Comparison of ENCODE assay signal across 22 cellular contexts in genomic region chr2:239703834-239704233, GRCh38.
A peak's percentile ranks its signal among the peaks of the same experiment; 100 is the strongest.
DNase-seq lines count a peak whose midpoint lies in the region; ATAC-seq, FAIRE-seq and TF ChIP-seq lines count a peak whose summit lies in the region.
"Had no signal": no experiment of that assay in that cellular context is flagged by ENCODE, and none has a peak within 500 bp of the region (broad histone marks: within the 10 kb centered on the region; RNA-seq: fewer than 3 reads in every experiment).

No MANE protein-coding gene starts in this region.

- no peak for TF ChIP-seq RAD21 in K562 (CRISPR knock-in tag; conservative IDR thresholded peaks at IDR 0.05 in 1 of 2, IDR thresholded peaks at IDR 0.05 in 1 of 2)

- no peak overlapping the region for H3K4me3 ChIP-seq in DND-41 (ENCODE audit: low read depth in 1 of 2, low read length in 2 of 2)
- no peak overlapping the region for H3K4me3 ChIP-seq in K562
- H3K4me3 ChIP-seq: A549; BLaER1 treated with 17β-estradiol and CSF1 and Interleukin-3, amounts not matched to agents 10 nM and 100 nM had no signal

- no peak overlapping the region for H3K4me2 ChIP-seq in DND-41 (ENCODE audit: insufficient read depth, low read length)
- no peak overlapping the region for H3K4me2 ChIP-seq in K562 (ENCODE audit: insufficient read depth, low read length)
- H3K4me2 ChIP-seq: A549; BLaER1 treated with 17β-estradiol and CSF1 and Interleukin-3, amounts not matched to agents 10 nM and 100 nM had no signal

- intact Hi-C loops in K562 (cut with micrococcal nuclease): no loop called here

- no TSS peak for BruUV-seq in K562 (replicated peaks; lab: Mats Ljungman, UMichigan)

- H3K9me3 ChIP-seq in DND-41 (ENCODE audit: insufficient read depth, low read length, severe bottlenecking): peaks cover 2% of the 10 kb centered on the region
- H3K9me3 ChIP-seq in K562 (replicated peaks; ENCODE audit: control insufficient read depth, insufficient read depth, low read depth, low read length): no peaks in the 10 kb centered on the region
- H3K9me3 ChIP-seq: Caco-2 had no signal

- no peaks in the 10 kb centered on the region for H4K20me1 ChIP-seq in DND-41 (ENCODE audit: insufficient read depth, low read length)
- H4K20me1 ChIP-seq in K562 (replicated peaks; ENCODE audit: control insufficient read depth, insufficient read depth, low read length): no peaks in the 10 kb centered on the region
- H4K20me1 ChIP-seq: BLaER1 treated with 17β-estradiol and CSF1 and Interleukin-3, amounts not matched to agents 10 nM and 100 nM had no signal

- TF ChIP-seq POLR2A in K562 (conservative IDR thresholded peaks at IDR 0.05): no peak

- no peaks in the 10 kb centered on the region for H3K4me1 ChIP-seq in DND-41 (ENCODE audit: insufficient read depth, low read length)
- no peaks in the 10 kb centered on the region for H3K4me1 ChIP-seq in K562 (replicated peaks in 1 of 2; ENCODE audit: control insufficient read depth in 2 of 2, insufficient read depth in 2 of 2, low read length in 2 of 2)
- H3K4me1 ChIP-seq: A549, Caco-2 had no signal

- H3K27me3 ChIP-seq in DND-41 (ENCODE audit: insufficient read depth, low read length, poor library complexity): no peaks in the 10 kb centered on the region
- H3K27me3 ChIP-seq in K562 (ENCODE audit: control insufficient read depth in 2 of 2, insufficient read depth in 2 of 2, low read length in 2 of 2): no peaks in the 10 kb centered on the region
- H3K27me3 ChIP-seq: BLaER1 treated with 17β-estradiol and CSF1 and Interleukin-3, amounts not matched to agents 10 nM and 100 nM had no signal

- WGBS in K562 (ENCODE audit: insufficient coverage, low coverage, missing lambda C conversion rate): 0% methylated on average over 3 of the region's 3 CpGs

- H2AFZ ChIP-seq in DND-41 (ENCODE audit: low read depth, low read length) (no peak overlapping the region), K562 (ENCODE audit: low read depth, low read length) (no peak overlapping the region)

- in situ Hi-C loops in K562 (cut with MboI): no loop called here

- H3K9ac ChIP-seq in DND-41 (ENCODE audit: low read depth, low read length) (no peak overlapping the region), K562 (ENCODE audit: insufficient read depth in 1 of 2, low read depth in 2 of 2, low read length in 2 of 2) (no peak overlapping the region)
- H3K9ac ChIP-seq: BLaER1 treated with 17β-estradiol and CSF1 and Interleukin-3, amounts not matched to agents 10 nM and 100 nM had no signal

- DNase-seq in DND-41 (peak; percentile 2), K562 (ENCODE audit: extremely low read depth in 1 of 4, low spot score in 3 of 4) (no peak), ureter (ENCODE audit: low spot score) (peak; percentile 9), NCI-H187 (lab: John Stamatoyannopoulos, UW) (no peak), HPDE6-E6E7 (ENCODE audit: extremely low spot score) (no peak)
- DNase-seq: AML-193; Caco-2; Calu3; CD4-positive, alpha-beta T cell; DMS 273 treated with DMSO at 0.1 percent for 48 hours; DMS153; DMS53; DMS79; GF-D8 had no signal

- no peaks in the 10 kb centered on the region for H3K79me2 ChIP-seq in DND-41 (ENCODE audit: insufficient read depth, low read length)
- H3K79me2 ChIP-seq in K562 (ENCODE audit: control insufficient read depth, insufficient read depth, low read length): no peaks in the 10 kb centered on the region

- no peak for FAIRE-seq in K562 (lab: Jason Lieb, UNC)
- FAIRE-seq: A549, G401.6, GM12891, GM19239 had no signal

- ATAC-seq in DND-41 (ENCODE audit: insufficient read depth, low read depth) (no peak), K562 (no peak)
- ATAC-seq: A549; CD8-positive, alpha-beta T cell had no signal

- TF ChIP-seq EP300 in K562 (IDR thresholded peaks at IDR 0.05; ENCODE audit: low read length): no peak

- CTCF ChIA-PET in K562 (lab: Yijun Ruan, JAX; ENCODE audit: low intra/inter-chr PET ratio): no interaction called here

- no peaks in the 10 kb centered on the region for H3K36me3 ChIP-seq in DND-41 (ENCODE audit: insufficient read depth, low read length)
- no peaks in the 10 kb centered on the region for H3K36me3 ChIP-seq in K562 (ENCODE audit: control insufficient read depth, insufficient read depth, low read length)
- H3K36me3 ChIP-seq: BLaER1 treated with 17β-estradiol and CSF1 and Interleukin-3, amounts not matched to agents 10 nM and 100 nM had no signal

- POLR2A ChIA-PET in K562 (lab: Yijun Ruan, JAX): no interaction called here

- no peak for TF ChIP-seq CTCF in DND-41 (IDR thresholded peaks at IDR 0.05; ENCODE audit: borderline replicate concordance, extremely low read depth, low read length, poor library complexity, severe bottlenecking)
- no peak for TF ChIP-seq CTCF in K562 (IDR thresholded peaks at IDR 0.05 in 2 of 3, conservative IDR thresholded peaks at IDR 0.05 in 1 of 3; ENCODE audit: insufficient read depth in 2 of 3, low read depth in 1 of 3, low read length in 3 of 3)

- no peaks in the 10 kb centered on the region for H3K9me1 ChIP-seq in K562 (ENCODE audit: control insufficient read depth, insufficient read depth, low read length)

- H3K27ac ChIP-seq in DND-41 (ENCODE audit: low read length) (no peak overlapping the region), K562 (ENCODE audit: extremely low read depth, low read depth, low read length) (no peak overlapping the region)
- H3K27ac ChIP-seq: 22Rv1; A549; BLaER1 treated with 17β-estradiol and CSF1 and Interleukin-3, amounts not matched to agents 10 nM and 100 nM; C4-2B had no signal

TF ChIP-seq in K562, 482 proteins besides CTCF, POLR2A, EP300 and RAD21:
- TF ChIP-seq ZNF507 (tag; conservative IDR thresholded peaks at IDR 0.05): peak; percentile 92
- no peak for TF ChIP-seq ZNF696 (CRISPR knock-in tag; conservative IDR thresholded peaks at IDR 0.05)

Comparison
In these comparisons a context has a peak if more than half of its experiments do, and no peak if none do; other contexts are left out.
1. DNase-seq: peak in DND-41 (single experiment) and ureter (single experiment); none in K562 (0 of 4), NCI-H187 (0 of 2) and HPDE6-E6E7 (single experiment).